ENCODE assay signal across 12 cellular contexts in genomic region chr1:91803133-91803532, GRCh38.
DNase-seq lines count a peak whose midpoint lies in the region; ATAC-seq and TF ChIP-seq lines count a peak whose summit lies in the region.
"Had no signal": no experiment of that assay in that cellular context is flagged by ENCODE, and none has a peak within 500 bp of the region (broad histone marks: within the 10 kb centered on the region; RNA-seq: fewer than 3 reads in every experiment).

No MANE protein-coding gene starts in this region.

- intact Hi-C loops in ovary (cut with DNase I): no loop called here
- intact Hi-C loops in posterior cingulate gyrus (cut with DNase I): no loop called here

- no peak for DNase-seq in activated T-cell treated with anti-CD3 and anti-CD28 coated beads, Interleukin-2, amount 50 U/mL, for 72 hours
- no peak for DNase-seq in activated T-cell treated with anti-CD3 and anti-CD28 coated beads, Interleukin-2, amount 50 U/mL, for 4 hours
- DNase-seq in immature natural killer cell (no peak), tibial nerve (ENCODE audit: low spot score in 2 of 2) (peak in 1 of 2 donors; percentile 44), ovary (no peak), posterior cingulate gyrus (no peak)
- DNase-seq: NCI-H1694 treated with DMSO at 0.1 percent for 48 hours, pancreas, T1000, thyroid gland had no signal

- TF ChIP-seq EP300 in tibial nerve (IDR thresholded peaks at IDR 0.05) (peak in 1 of 2 donors; percentile 66), ovary (IDR thresholded peaks at IDR 0.05) (no peak)

- WGBS in tibial nerve, 2 donors: 59 to 64% methylated on average over 7 of the region's 7 CpGs
- 84 to 88% (median 86%) methylated on average over 7 of the region's 7 CpGs for WGBS in ovary, 3 donors

- H3K36me3 ChIP-seq in tibial nerve: no peaks in the 10 kb centered on the region
- no peaks in the 10 kb centered on the region for H3K36me3 ChIP-seq in ovary
- H3K36me3 ChIP-seq: pancreas, thyroid gland had no signal

- no peaks in the 10 kb centered on the region for H3K27me3 Mint-ChIP-seq in activated T-cell treated with anti-CD3 and anti-CD28 coated beads, Interleukin-2, amount 50 U/mL, for 72 hours (ENCODE audit: low read depth)
- no peaks in the 10 kb centered on the region for H3K27me3 Mint-ChIP-seq in activated T-cell treated with anti-CD3 and anti-CD28 coated beads, Interleukin-2, amount 50 U/mL, for 4 hours (ENCODE audit: low read depth)
- no peaks in the 10 kb centered on the region for H3K27me3 Mint-ChIP-seq in activated T-helper 17 cell treated with anti-CD3 and anti-CD28 coated beads, Interleukin-2, amount 50 U/mL, for 72 hours
- H3K27me3 Mint-ChIP-seq in immature natural killer cell (ENCODE audit: low read depth in 3 of 3): peaks cover 12 to 18% (median 14%) of the 10 kb centered on the region in 3 donors

- H3K36me3 Mint-ChIP-seq in activated T-cell treated with anti-CD3 and anti-CD28 coated beads, Interleukin-2, amount 50 U/mL, for 72 hours (ENCODE audit: insufficient read depth in 2 of 2): peaks cover 2 to 3% of the 10 kb centered on the region in 2 donors
- peaks cover 9% of the 10 kb centered on the region for H3K36me3 Mint-ChIP-seq in activated T-cell treated with anti-CD3 and anti-CD28 coated beads, Interleukin-2, amount 50 U/mL, for 4 hours (ENCODE audit: insufficient read depth)
- peaks cover 5% of the 10 kb centered on the region for H3K36me3 Mint-ChIP-seq in activated T-helper 17 cell treated with anti-CD3 and anti-CD28 coated beads, Interleukin-2, amount 50 U/mL, for 72 hours (ENCODE audit: low read depth)
- H3K36me3 Mint-ChIP-seq in immature natural killer cell: peaks cover 3 to 4% (median 4%) of the 10 kb centered on the region in 3 donors

- H3K27ac ChIP-seq in tibial nerve (peak overlapping the region in 3 of 4 donors; percentile 56 to 74 (median 73)), ovary (no peak overlapping the region)
- H3K27ac ChIP-seq: thyroid gland had no signal

- H3K27me3 ChIP-seq in tibial nerve: no peaks in the 10 kb centered on the region
- no peaks in the 10 kb centered on the region for H3K27me3 ChIP-seq in ovary
- H3K27me3 ChIP-seq: pancreas, thyroid gland had no signal

- no peak for ATAC-seq in activated T-cell treated with anti-CD3 and anti-CD28 coated beads, Interleukin-2, amount 50 U/mL, for 72 hours (replicated peaks in 1 of 2)
- ATAC-seq in activated T-cell treated with anti-CD3 and anti-CD28 coated beads, Interleukin-2, amount 50 U/mL, for 4 hours: no peak
- ATAC-seq in activated T-helper 17 cell treated with anti-CD3 and anti-CD28 coated beads, Interleukin-2, amount 50 U/mL, for 72 hours (replicated peaks): no peak
- no peak for ATAC-seq in GM18519 (IDR thresholded peaks at IDR 0.05; ENCODE audit: low FRiP score, unreplicated experiment)

- H3K27ac Mint-ChIP-seq in activated T-cell treated with anti-CD3 and anti-CD28 coated beads, Interleukin-2, amount 50 U/mL, for 72 hours: peak overlapping the region; percentile 85
- peak overlapping the region; percentile 97 for H3K27ac Mint-ChIP-seq in activated T-helper 17 cell treated with anti-CD3 and anti-CD28 coated beads, Interleukin-2, amount 50 U/mL, for 72 hours
- peak overlapping the region; percentile 96 to 100 (median 97) for H3K27ac Mint-ChIP-seq in immature natural killer cell

- H3K9me3 Mint-ChIP-seq in activated T-cell treated with anti-CD3 and anti-CD28 coated beads, Interleukin-2, amount 50 U/mL, for 72 hours: no peaks in the 10 kb centered on the region
- no peaks in the 10 kb centered on the region for H3K9me3 Mint-ChIP-seq in activated T-cell treated with anti-CD3 and anti-CD28 coated beads, Interleukin-2, amount 50 U/mL, for 4 hours
- no peaks in the 10 kb centered on the region for H3K9me3 Mint-ChIP-seq in activated T-helper 17 cell treated with anti-CD3 and anti-CD28 coated beads, Interleukin-2, amount 50 U/mL, for 72 hours
- no peaks in the 10 kb centered on the region for H3K9me3 Mint-ChIP-seq in immature natural killer cell

- peaks cover 74% of the 10 kb centered on the region for H3K4me1 Mint-ChIP-seq in activated T-cell treated with anti-CD3 and anti-CD28 coated beads, Interleukin-2, amount 50 U/mL, for 72 hours (ENCODE audit: low read depth)
- peaks cover 59% of the 10 kb centered on the region for H3K4me1 Mint-ChIP-seq in activated T-cell treated with anti-CD3 and anti-CD28 coated beads, Interleukin-2, amount 50 U/mL, for 4 hours (ENCODE audit: low read depth)
- peaks cover 23% of the 10 kb centered on the region for H3K4me1 Mint-ChIP-seq in activated T-helper 17 cell treated with anti-CD3 and anti-CD28 coated beads, Interleukin-2, amount 50 U/mL, for 72 hours
- peaks cover 88 to 100% of the 10 kb centered on the region in 2 donors for H3K4me1 Mint-ChIP-seq in immature natural killer cell

- H3K4me1 ChIP-seq in tibial nerve: peaks cover 0 to 91% (median 33%) of the 10 kb centered on the region in 4 donors
- H3K4me1 ChIP-seq in ovary (ENCODE audit: insufficient read depth): peaks cover 36% of the 10 kb centered on the region

- peak overlapping the region in 1 of 2 donors; percentile 83 for H3K4me3 Mint-ChIP-seq in activated T-cell treated with anti-CD3 and anti-CD28 coated beads, Interleukin-2, amount 50 U/mL, for 72 hours
- H3K4me3 Mint-ChIP-seq in activated T-cell treated with anti-CD3 and anti-CD28 coated beads, Interleukin-2, amount 50 U/mL, for 4 hours: no peak overlapping the region
- H3K4me3 Mint-ChIP-seq in activated T-helper 17 cell treated with anti-CD3 and anti-CD28 coated beads, Interleukin-2, amount 50 U/mL, for 72 hours: peak overlapping the region; percentile 77
- peak overlapping the region; percentile 2 to 81 (median 70) for H3K4me3 Mint-ChIP-seq in immature natural killer cell

- H3K9me3 ChIP-seq in tibial nerve (no peaks in the 10 kb centered on the region), ovary (no peaks in the 10 kb centered on the region)
- H3K9me3 ChIP-seq: pancreas, thyroid gland had no signal

- TF ChIP-seq POLR2A in tibial nerve (IDR thresholded peaks at IDR 0.05): no peak
- no peak for TF ChIP-seq POLR2A in ovary (IDR thresholded peaks at IDR 0.05)

- H3K4me3 ChIP-seq in tibial nerve: no peak overlapping the region
- no peak overlapping the region for H3K4me3 ChIP-seq in ovary
- H3K4me3 ChIP-seq: pancreas, thyroid gland had no signal

- TF ChIP-seq CTCF in tibial nerve (IDR thresholded peaks at IDR 0.05): no peak
- no peak for TF ChIP-seq CTCF in ovary (IDR thresholded peaks at IDR 0.05)

Comparison
In these comparisons a context has a peak if more than half of its experiments do, and no peak if none do; other contexts are left out.
1. H3K27ac ChIP-seq: peak in tibial nerve (3 of 4); none in ovary (0 of 2).
2. Peak in every context shown above with its lines, with median percentiles within 50 percentile points of each other: H3K27ac Mint-ChIP-seq.